24 cellular contexts compared by ENCODE assay signal in the genomic region with DNA sequence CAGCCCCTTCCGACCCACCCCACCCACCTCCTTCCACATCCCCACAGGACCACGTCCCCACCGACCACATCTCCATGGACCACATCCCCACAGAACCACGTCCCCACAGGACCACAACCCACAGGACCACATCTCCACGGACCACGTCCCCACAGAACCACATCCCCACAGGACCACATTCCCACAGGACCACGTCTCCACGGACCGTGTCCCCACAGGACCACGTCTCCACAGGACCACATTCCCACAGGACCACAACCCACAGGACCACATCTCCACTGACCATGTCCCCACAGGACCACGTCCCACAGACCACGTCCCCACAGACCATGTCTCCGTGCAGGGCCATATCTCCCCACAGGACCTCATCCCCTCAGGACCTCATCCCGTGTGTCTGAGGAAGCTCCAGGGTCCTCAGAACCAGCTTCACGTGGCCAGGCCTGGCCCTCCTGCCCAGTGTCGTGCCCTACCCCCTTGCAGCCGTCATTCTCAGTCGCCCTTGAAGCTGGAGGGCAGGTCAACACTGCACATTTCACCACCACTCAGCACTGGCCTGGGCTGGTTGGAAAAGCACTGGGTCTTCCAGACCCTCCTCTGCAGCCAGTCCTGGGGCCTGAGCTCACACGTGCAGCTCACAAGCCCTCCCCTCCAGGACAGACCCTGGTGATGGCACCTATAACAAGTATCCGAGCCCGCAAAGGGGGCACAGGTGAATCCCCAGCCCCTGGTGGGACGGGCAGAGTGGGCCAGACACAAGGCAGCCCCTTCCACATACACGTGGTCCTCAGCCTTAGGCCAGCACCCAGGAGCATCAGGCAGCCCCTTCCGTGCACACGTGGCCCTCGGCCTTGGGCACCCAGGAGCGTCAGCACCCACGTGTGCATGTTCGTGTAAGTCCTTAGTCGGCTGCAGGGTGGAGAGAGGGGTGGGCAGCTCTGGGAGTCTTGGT. TPM values are rescaled to one million over a fixed set of nuclear protein-coding genes. Genes with fewer than 3 reads are reported as not detected.
"Had no signal": no experiment of that assay in that cellular context is flagged by ENCODE, and none has a peak within 500 bp of the region (broad histone marks: within the 10 kb centered on the region; RNA-seq: fewer than 3 reads in every experiment).

No MANE protein-coding gene starts in this region.

- H3K27ac ChIP-seq: brain microvascular endothelial cell, gastroesophageal sphincter, tibial nerve had no signal

- H3K36me3 ChIP-seq: brain microvascular endothelial cell, gastroesophageal sphincter, tibial nerve had no signal

- H3K4me3 ChIP-seq: gastroesophageal sphincter, right lobe of liver, tibial nerve had no signal

- H3K27me3 ChIP-seq: right lobe of liver had no signal

- DNase-seq: activated CD4-positive, alpha-beta memory T cell treated with anti-CD3 and anti-CD28 coated beads for 36 hours; activated CD4-positive, alpha-beta T cell treated with anti-CD3 and anti-CD28 coated beads, Interleukin-2, amount 10 ng/mL, durations not matched to agents 24 days and 14 days; activated CD4-positive, CD25-positive, alpha-beta regulatory T cell treated with anti-CD3 and anti-CD28 coated beads, Interleukin-2, amount 50 U/mL, for 72 hours; activated gamma-delta T cell treated with Interleukin-2 at 50 U/mL for 16 hours; activated naive CD4-positive, alpha-beta T cell treated with anti-CD3 and anti-CD28 coated beads, Interleukin-2, amount 50 U/mL, for 16 hours; activated T-cell treated with anti-CD3 and anti-CD28 coated beads, Interleukin-2, amount 50 U/mL, for 4 hours; amniotic stem cell; brain microvascular endothelial cell; head of caudate nucleus; mammary epithelial cell; naive B cell; stimulated activated CD4-positive, alpha-beta T cell treated with anti-CD3 and anti-CD28 coated beads, Interleukin-2, amount 100 ng/mL, for 48 hours; stimulated activated naive CD4-positive, alpha-beta T cell treated with Interleukin-2 at 50 U/mL for 16 hours; T-helper 9 cell had no signal

- ATAC-seq: activated T-cell treated with anti-CD3 and anti-CD28 coated beads, Interleukin-2, amount 50 U/mL, for 4 hours; activated T-helper 17 cell treated with anti-CD3 and anti-CD28 coated beads, Interleukin-2, amount 50 U/mL, for 72 hours; gastroesophageal sphincter had no signal

- H3K9me3 ChIP-seq: gastroesophageal sphincter, right lobe of liver, tibial nerve had no signal

RNA-seq across cellular contexts. Expression of a gene that starts 3.9 kb away (rescaled TPM):
- total RNA-seq: activated CD4-positive, alpha-beta memory T cell treated with anti-CD3 and anti-CD28 coated beads for 36 hours; activated CD4-positive, alpha-beta T cell treated with anti-CD3 and anti-CD28 coated beads, Interleukin-2, amount 10 ng/mL, durations not matched to agents 24 days and 14 days; activated CD8-positive, alpha-beta memory T cell treated with anti-CD3 and anti-CD28 coated beads for 36 hours; activated T-cell treated with anti-CD3 and anti-CD28 coated beads, Interleukin-2, amount 50 U/mL, for 4 hours; activated T-helper 17 cell treated with anti-CD3 and anti-CD28 coated beads, Interleukin-2, amount 50 U/mL, for 72 hours; chondrocyte; endothelial cell of umbilical vein; fibroblast of lung; fibroblast of villous mesenchyme; gastroesophageal sphincter; mammary epithelial cell; ureter had no signal
- polyA plus RNA-seq: endothelial cell of umbilical vein, fibroblast of lung, mammary epithelial cell had no signal
